1 cellular context compared by ENCODE assay signal in genomic region chr4:94726524-94727123, GRCh38.
TF ChIP-seq lines count a peak whose summit lies in the region.

No MANE protein-coding gene starts in this region.

TF ChIP-seq in HEK293, 187 proteins besides CTCF, POLR2A, EP300 and RAD21 (continued from another document):
- TF ChIP-seq TSHZ1 (tag by site-specific recombination; IDR thresholded peaks at IDR 0.05; ENCODE audit: borderline replicate concordance), result no peak
- TF ChIP-seq ZBTB44 (tag by site-specific recombination; IDR thresholded peaks at IDR 0.05), result no peak
- TF ChIP-seq ZNF785 (tag by site-specific recombination; IDR thresholded peaks at IDR 0.05), result no peak
- TF ChIP-seq PRDM1 (tag by site-specific recombination; IDR thresholded peaks at IDR 0.05), result peak; percentile 95
